In genomic region chr4:1985287-1985686, GRCh38 we compare ENCODE assay signal across 16 cellular contexts.
"Had no signal": no experiment of that assay in that cellular context is flagged by ENCODE, and none has a peak within 500 bp of the region (broad histone marks: within the 10 kb centered on the region; RNA-seq: fewer than 3 reads in every experiment).

No MANE protein-coding gene starts in this region.

- H3K27me3 Mint-ChIP-seq: activated naive CD4-positive, alpha-beta T cell treated with anti-CD3 and anti-CD28 coated beads, Interleukin-2, amount 50 U/mL, for 24 hours; stimulated activated naive B cell treated with anti-CD40 and anti-IgM and Interleukin-4, amounts not matched to agents 10 μg/mL and 1 μg/mL and 100 μg/mL, for 72 hours had no signal

- H3K27me3 ChIP-seq: body of pancreas, tibial artery, vagina had no signal

- H3K4me1 Mint-ChIP-seq: activated naive CD4-positive, alpha-beta T cell treated with anti-CD3 and anti-CD28 coated beads, Interleukin-2, amount 50 U/mL, for 24 hours; stimulated activated naive B cell treated with anti-CD40 and anti-IgM and Interleukin-4, amounts not matched to agents 10 μg/mL and 1 μg/mL and 100 μg/mL, for 72 hours had no signal

- H3K9me3 Mint-ChIP-seq: activated naive CD4-positive, alpha-beta T cell treated with anti-CD3 and anti-CD28 coated beads, Interleukin-2, amount 50 U/mL, for 24 hours; stimulated activated naive B cell treated with anti-CD40 and anti-IgM and Interleukin-4, amounts not matched to agents 10 μg/mL and 1 μg/mL and 100 μg/mL, for 72 hours had no signal

- H3K27ac Mint-ChIP-seq: activated naive CD4-positive, alpha-beta T cell treated with anti-CD3 and anti-CD28 coated beads, Interleukin-2, amount 50 U/mL, for 24 hours had no signal

- H3K27ac ChIP-seq: body of pancreas, lower lobe of right lung, tibial artery, vagina had no signal

- H3K4me3 Mint-ChIP-seq: activated naive CD4-positive, alpha-beta T cell treated with anti-CD3 and anti-CD28 coated beads, Interleukin-2, amount 50 U/mL, for 24 hours had no signal

- DNase-seq: activated CD4-positive, alpha-beta T cell treated with anti-CD3 and anti-CD28 coated beads, Interleukin-2, amount 50 U/mL, for 4 hours; activated CD4-positive, CD25-positive, alpha-beta regulatory T cell treated with anti-CD3 and anti-CD28 coated beads, Interleukin-2, amount 50 U/mL, for 72 hours; activated T-cell treated with anti-CD3 and anti-CD28 coated beads for 4 hours; amygdala; body of pancreas; caudate nucleus; cortex of kidney; effector CD4-positive, alpha-beta T cell; foreskin fibroblast; lower lobe of right lung; retina; stimulated activated naive B cell treated with anti-CD40 and anti-IgM and Interleukin-4, amounts not matched to agents 10 μg/mL and 1 μg/mL and 100 μg/mL, for 72 hours; T-helper 9 cell; tibial artery had no signal

- ATAC-seq: body of pancreas; lower lobe of right lung; stimulated activated naive B cell treated with anti-CD40 and anti-IgM and Interleukin-4, amounts not matched to agents 10 μg/mL and 1 μg/mL and 100 μg/mL, for 72 hours had no signal

- H3K4me1 ChIP-seq: body of pancreas, lower lobe of right lung had no signal
